Comparison of ENCODE assay signal across 19 cellular contexts in genomic region chr16:54128629-54129230, GRCh38.
"Had no signal": no experiment of that assay in that cellular context is flagged by ENCODE, and none has a peak within 500 bp of the region (broad histone marks: within the 10 kb centered on the region; RNA-seq: fewer than 3 reads in every experiment).

No MANE protein-coding gene starts in this region.

- H3K4me1 ChIP-seq: breast epithelium, colonic mucosa, esophagus squamous epithelium, gastroesophageal sphincter, heart left ventricle, upper lobe of right lung had no signal

- H3K4me3 Mint-ChIP-seq: activated naive CD8-positive, alpha-beta T cell treated with anti-CD3 and anti-CD28 coated beads for 36 hours; activated T-cell treated with anti-CD3 and anti-CD28 coated beads, Interleukin-2, amount 50 U/mL, for 24 hours; memory B cell; nephron progenitor cell had no signal

- H3K9me3 ChIP-seq: breast epithelium, colonic mucosa, esophagus squamous epithelium, upper lobe of right lung had no signal

- H3K4me1 Mint-ChIP-seq: memory B cell had no signal

- H3K36me3 Mint-ChIP-seq: activated naive CD8-positive, alpha-beta T cell treated with anti-CD3 and anti-CD28 coated beads for 36 hours had no signal

- H3K27me3 Mint-ChIP-seq: activated naive CD8-positive, alpha-beta T cell treated with anti-CD3 and anti-CD28 coated beads for 36 hours had no signal

- H3K27me3 ChIP-seq: breast epithelium, colonic mucosa, esophagus squamous epithelium, gastroesophageal sphincter, heart left ventricle, upper lobe of right lung had no signal

- H3K27ac ChIP-seq: breast epithelium, colonic mucosa, esophagus squamous epithelium, gastroesophageal sphincter, heart left ventricle, upper lobe of right lung had no signal

- ATAC-seq: gastroesophageal sphincter, heart left ventricle, upper lobe of right lung had no signal

- H3K4me3 ChIP-seq: breast epithelium, colonic mucosa, esophagus squamous epithelium, gastroesophageal sphincter, heart left ventricle, upper lobe of right lung had no signal

- H3K36me3 ChIP-seq: breast epithelium, colonic mucosa, esophagus squamous epithelium, gastroesophageal sphincter, heart left ventricle, upper lobe of right lung had no signal

- H3K9me3 Mint-ChIP-seq: activated naive CD8-positive, alpha-beta T cell treated with anti-CD3 and anti-CD28 coated beads for 36 hours had no signal

- DNase-seq: activated CD4-positive, alpha-beta T cell treated with anti-CD3 and anti-CD28 coated beads for 1 hour; activated CD4-positive, alpha-beta T cell treated with anti-CD3 and anti-CD28 coated beads, Interleukin-2, amount 50 U/mL, for 1 hour; activated CD8-positive, alpha-beta memory T cell treated with anti-CD3 and anti-CD28 coated beads, Interleukin-2, amount 50 U/mL, for 4 hours; activated naive CD4-positive, alpha-beta T cell treated with Interleukin-2 at 50 U/mL for 16 hours; activated naive CD8-positive, alpha-beta T cell treated with anti-CD3 and anti-CD28 coated beads for 36 hours; activated T-cell treated with anti-CD3 and anti-CD28 coated beads, Interleukin-2, amount 50 U/mL, for 24 hours; colonic mucosa; esophagus squamous epithelium; heart left ventricle; nephron progenitor cell; occipital lobe; posterior cingulate gyrus; stimulated activated CD4-positive, alpha-beta T cell treated with anti-CD3 and anti-CD28 coated beads, Interleukin-4, amount 100 ng/mL, for 24 hours; stimulated activated naive CD4-positive, alpha-beta T cell treated with Interleukin-2 at 50 U/mL for 16 hours; T-helper 1 cell; upper lobe of right lung had no signal

- H3K27ac Mint-ChIP-seq: activated naive CD8-positive, alpha-beta T cell treated with anti-CD3 and anti-CD28 coated beads for 36 hours; activated T-cell treated with anti-CD3 and anti-CD28 coated beads, Interleukin-2, amount 50 U/mL, for 24 hours; memory B cell; nephron progenitor cell had no signal
